In the genomic region with DNA sequence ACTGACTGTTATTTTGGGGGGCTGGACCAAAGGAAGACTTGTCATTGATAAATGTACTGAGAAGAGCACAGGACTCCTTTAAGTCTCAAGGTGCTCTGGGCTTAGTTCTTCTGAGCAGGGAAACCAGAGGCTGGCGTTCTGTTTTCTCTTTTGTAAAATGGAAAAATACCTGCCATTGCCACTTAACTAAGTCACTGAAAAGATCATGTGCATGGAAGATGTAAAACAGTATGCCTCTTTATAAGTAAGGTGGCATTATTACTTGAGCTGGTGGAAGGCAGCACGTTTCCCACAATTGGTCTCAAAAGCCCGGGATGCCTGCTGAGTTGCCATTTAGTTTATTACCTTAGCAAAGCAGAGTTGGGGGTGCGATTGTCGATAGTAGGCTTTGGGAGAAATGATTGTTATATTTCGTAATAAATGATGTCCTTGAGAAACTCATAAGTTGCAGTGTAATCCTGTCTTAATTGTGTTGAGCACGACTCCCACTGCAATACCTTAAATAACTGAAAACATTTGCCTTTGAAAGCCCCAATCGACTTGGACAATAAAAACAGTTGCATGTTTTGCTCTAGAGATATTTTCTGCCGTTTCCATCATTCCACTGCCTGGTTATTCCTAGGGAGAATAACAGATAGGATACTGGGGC, we compare ENCODE assay signal across 9 cellular contexts.
DNase-seq lines count a peak whose midpoint lies in the region; ATAC-seq and TF ChIP-seq lines count a peak whose summit lies in the region.
"Had no signal": no experiment of that assay in that cellular context is flagged by ENCODE, and none has a peak within 500 bp of the region (broad histone marks: within the 10 kb centered on the region; RNA-seq: fewer than 3 reads in every experiment).

No MANE protein-coding gene starts in this region.

- intact Hi-C loops in dendritic cell treated with granulocyte-macrophage colony-stimulating factor and Interleukin-4, amounts not matched to agents 40 ng/mL and 50 ng/mL, for 4 days (cut with micrococcal nuclease), result loop anchor here (5.0 kb wide), 5 partner anchors 182 to 1037 kb away; no protein-coding TSS in a partner anchor

- H3K27me3 ChIP-seq in MM.1S (replicated peaks; ENCODE audit: insufficient read depth, low read length), result no peaks in the 10 kb centered on the region

- H3K4me3 Mint-ChIP-seq in dendritic cell treated with granulocyte-macrophage colony-stimulating factor and Interleukin-4, amounts not matched to agents 40 ng/mL and 50 ng/mL, for 4 days, result peak overlapping the region; percentile 75
- peak overlapping the region; percentile 88 to 95 (median 93) for H3K4me3 Mint-ChIP-seq in nephron

- peaks cover 77% of the 10 kb centered on the region for H3K79me2 ChIP-seq in MM.1S (ENCODE audit: low read length)

- no peak for TF ChIP-seq CTCF in C4-2B (conservative IDR thresholded peaks at IDR 0.05)
- TF ChIP-seq CTCF in MM.1S (IDR thresholded peaks at IDR 0.05; ENCODE audit: low read length), result no peak
- TF ChIP-seq CTCF in nephron (IDR thresholded peaks at IDR 0.05; ENCODE audit: unreplicated experiment in 3 of 3), result no peak

- no peaks in the 10 kb centered on the region for H3K9me3 ChIP-seq in MM.1S (replicated peaks; ENCODE audit: insufficient read depth, low read length)
- H3K9me3 ChIP-seq: mucosa of descending colon had no signal

- H3K27me3 Mint-ChIP-seq in dendritic cell treated with granulocyte-macrophage colony-stimulating factor and Interleukin-4, amounts not matched to agents 40 ng/mL and 50 ng/mL, for 4 days, result no peaks in the 10 kb centered on the region
- no peaks in the 10 kb centered on the region for H3K27me3 Mint-ChIP-seq in nephron (ENCODE audit: low read depth)

- no peaks in the 10 kb centered on the region for H3K9me3 Mint-ChIP-seq in dendritic cell treated with granulocyte-macrophage colony-stimulating factor and Interleukin-4, amounts not matched to agents 40 ng/mL and 50 ng/mL, for 4 days
- H3K9me3 Mint-ChIP-seq in nephron, result no peaks in the 10 kb centered on the region

- ATAC-seq in GM19463 (IDR thresholded peaks at IDR 0.05; ENCODE audit: unreplicated experiment), result no peak
- no peak for ATAC-seq in HG03460 (IDR thresholded peaks at IDR 0.05; ENCODE audit: unreplicated experiment)

- DNase-seq in MM.1S (no peak), middle frontal gyrus (ENCODE audit: extremely low spot score, low spot score) (no peak), NCI-H510A treated with DMSO at 0.1 percent for 48 hours (lab: John Stamatoyannopoulos, UW) (no peak)

- H2AFZ ChIP-seq in MM.1S (ENCODE audit: low read length), result 0 out of 2 replicates have a peak overlapping the region, but pooled peaks have one; percentile 52

- H3K4me1 Mint-ChIP-seq in dendritic cell treated with granulocyte-macrophage colony-stimulating factor and Interleukin-4, amounts not matched to agents 40 ng/mL and 50 ng/mL, for 4 days (ENCODE audit: low read depth), result peaks cover 55% of the 10 kb centered on the region
- H3K4me1 Mint-ChIP-seq in nephron, result peaks cover 47% of the 10 kb centered on the region

- peak overlapping the region; percentile 66 for H3K4me3 ChIP-seq in MM.1S (ENCODE audit: low read length)

- H3K9me2 ChIP-seq in MM.1S (replicated peaks; ENCODE audit: insufficient read depth, low read length), result no peaks in the 10 kb centered on the region

- peak overlapping the region; percentile 71 for H3K4me2 ChIP-seq in MM.1S (ENCODE audit: low read depth, low read length)

- peak overlapping the region; percentile 92 for H3K27ac Mint-ChIP-seq in dendritic cell treated with granulocyte-macrophage colony-stimulating factor and Interleukin-4, amounts not matched to agents 40 ng/mL and 50 ng/mL, for 4 days
- H3K27ac Mint-ChIP-seq in nephron, result peak overlapping the region; percentile 87 to 96 (median 94)

- H3K36me3 ChIP-seq in MM.1S (replicated peaks; ENCODE audit: insufficient read depth, low read length), result peaks cover 3% of the 10 kb centered on the region; the same call in 1 of the 2 replicates

- H4K20me1 ChIP-seq in MM.1S (ENCODE audit: insufficient read depth, low read length), result no peaks in the 10 kb centered on the region

- peak overlapping the region; percentile 80 for H3K27ac ChIP-seq in C4-2B
- H3K27ac ChIP-seq in MM.1S (ENCODE audit: low read length), result peak overlapping the region; percentile 82; the same call in 1 of the 2 replicates

- peaks cover 17% of the 10 kb centered on the region for H3F3A ChIP-seq in MM.1S (ENCODE audit: insufficient read depth, low read length)

- H3K4me1 ChIP-seq in MM.1S (ENCODE audit: low read length), result peaks cover 24% of the 10 kb centered on the region

- H3K36me3 Mint-ChIP-seq in dendritic cell treated with granulocyte-macrophage colony-stimulating factor and Interleukin-4, amounts not matched to agents 40 ng/mL and 50 ng/mL, for 4 days (ENCODE audit: low read depth), result peaks cover 51% of the 10 kb centered on the region
- H3K36me3 Mint-ChIP-seq in nephron (ENCODE audit: low read depth), result peaks cover 10% of the 10 kb centered on the region

- H3K9ac ChIP-seq in MM.1S (ENCODE audit: low read length), result peak overlapping the region; percentile 63
